In genomic region chr17:78421534-78422266, GRCh38 we compare ENCODE assay signal across 8 cellular contexts. TPM values are rescaled to one million over a fixed set of nuclear protein-coding genes. Genes with fewer than 3 reads are reported as not detected.
DNase-seq lines count a peak whose midpoint lies in the region; ATAC-seq and TF ChIP-seq lines count a peak whose summit lies in the region.

No MANE protein-coding gene starts in this region.

- peak; percentile 88 for DNase-seq in CD1c-positive myeloid dendritic cell (ENCODE audit: extremely low spot score)
- DNase-seq in HFFc6: peak; percentile 37
- DNase-seq in OCI-M1 (lab: John Stamatoyannopoulos, UW): peak; percentile 96
- DNase-seq in activated T-cell treated with anti-CD3 and anti-CD28 coated beads for 48 hours (ENCODE audit: low read depth): peak; percentile 61
- DNase-seq in esophagus muscularis mucosa (ENCODE audit: extremely low spot score): no peak
- peak; percentile 48 to 81 (median 64) for DNase-seq in naive thymus-derived CD4-positive, alpha-beta T cell

- WGBS in esophagus muscularis mucosa: 80% methylated on average over 16 of the region's 24 CpGs

- H3K27me3 Mint-ChIP-seq in HFFc6 (ENCODE audit: insufficient read depth): no peaks in the 10 kb centered on the region
- H3K27me3 Mint-ChIP-seq in naive thymus-derived CD4-positive, alpha-beta T cell: no peaks in the 10 kb centered on the region
- no peaks in the 10 kb centered on the region for H3K27me3 Mint-ChIP-seq in stimulated activated memory B cell treated with anti-CD40 and anti-IgM and Interleukin-4, amounts not matched to agents 10 μg/mL and 1 μg/mL and 100 μg/mL, for 72 hours

- H3K9me3 Mint-ChIP-seq in HFFc6: no peaks in the 10 kb centered on the region
- peaks cover 0 to 1% (median 0%) of the 10 kb centered on the region in 11 donors for H3K9me3 Mint-ChIP-seq in naive thymus-derived CD4-positive, alpha-beta T cell
- no peaks in the 10 kb centered on the region for H3K9me3 Mint-ChIP-seq in stimulated activated memory B cell treated with anti-CD40 and anti-IgM and Interleukin-4, amounts not matched to agents 10 μg/mL and 1 μg/mL and 100 μg/mL, for 72 hours

- intact Hi-C loops in esophagus muscularis mucosa (cut with DNase I): loop anchor here (1.0 to 2.0 kb wide), 2 partner anchors 60 to 131 kb away; no protein-coding TSS in a partner anchor
- intact Hi-C loops in naive thymus-derived CD4-positive, alpha-beta T cell (cut with micrococcal nuclease): loop anchor here (1.0 to 10.0 kb wide), 5 partner anchors 61 to 337 kb away; partner anchors contain the start of gene SOCS3 (in 2 of the 2)

- H3K4me1 ChIP-seq in esophagus muscularis mucosa: peaks cover 19 to 52% (median 35%) of the 10 kb centered on the region in 4 donors
- peaks cover 0 to under 1% of the 10 kb centered on the region in 2 donors for H3K4me1 ChIP-seq in naive thymus-derived CD4-positive, alpha-beta T cell (ENCODE audit: control insufficient read depth in 2 of 2, insufficient read depth in 2 of 2, low read length in 2 of 2)

- peaks cover 10 to 71% (median 62%) of the 10 kb centered on the region in 4 donors for H3K36me3 ChIP-seq in esophagus muscularis mucosa
- H3K36me3 ChIP-seq in naive thymus-derived CD4-positive, alpha-beta T cell (ENCODE audit: control insufficient read depth in 2 of 3, insufficient read depth in 3 of 3, low read length in 3 of 3): peaks cover 0 to 75% (median 4%) of the 10 kb centered on the region in 3 experiments

- H3K9me3 ChIP-seq in esophagus muscularis mucosa: no peaks in the 10 kb centered on the region
- no peaks in the 10 kb centered on the region for H3K9me3 ChIP-seq in naive thymus-derived CD4-positive, alpha-beta T cell (ENCODE audit: control insufficient read depth in 2 of 3, low read length in 3 of 3)

- TF ChIP-seq POLR2A in esophagus muscularis mucosa (IDR thresholded peaks at IDR 0.05; ENCODE audit: low read depth): no peak

- peak; percentile 94 for ATAC-seq in naive thymus-derived CD4-positive, alpha-beta T cell
- peak; percentile 83 for ATAC-seq in stimulated activated memory B cell treated with anti-CD40 and anti-IgM and Interleukin-4, amounts not matched to agents 10 μg/mL and 1 μg/mL and 100 μg/mL, for 72 hours
- ATAC-seq in GM21447 (IDR thresholded peaks at IDR 0.05; ENCODE audit: unreplicated experiment): no peak

- peaks cover 17% of the 10 kb centered on the region for H3K4me1 Mint-ChIP-seq in HFFc6 (ENCODE audit: low read depth)
- peaks cover 9 to 52% (median 22%) of the 10 kb centered on the region in 7 donors for H3K4me1 Mint-ChIP-seq in naive thymus-derived CD4-positive, alpha-beta T cell
- peaks cover 10% of the 10 kb centered on the region for H3K4me1 Mint-ChIP-seq in stimulated activated memory B cell treated with anti-CD40 and anti-IgM and Interleukin-4, amounts not matched to agents 10 μg/mL and 1 μg/mL and 100 μg/mL, for 72 hours

- CTCF ChIA-PET in naive thymus-derived CD4-positive, alpha-beta T cell (lab: Charles Lee): interaction anchor here (0.6 to 6.6 kb wide), 18 partner anchors 14 to 337 kb away, joined by 3 to 50 read pairs (median 4); partner anchors contain the start of gene PGS1

- no peak overlapping the region for H3K27ac Mint-ChIP-seq in HFFc6
- H3K27ac Mint-ChIP-seq in naive thymus-derived CD4-positive, alpha-beta T cell: peak overlapping the region in 8 of 9 donors; percentile 11 to 69 (median 49)
- no peak overlapping the region for H3K27ac Mint-ChIP-seq in stimulated activated memory B cell treated with anti-CD40 and anti-IgM and Interleukin-4, amounts not matched to agents 10 μg/mL and 1 μg/mL and 100 μg/mL, for 72 hours

- H3K27me3 ChIP-seq in esophagus muscularis mucosa: no peaks in the 10 kb centered on the region
- no peaks in the 10 kb centered on the region for H3K27me3 ChIP-seq in naive thymus-derived CD4-positive, alpha-beta T cell (ENCODE audit: control insufficient read depth in 2 of 2, insufficient read depth in 2 of 2, low read length in 2 of 2)

- TF ChIP-seq CTCF in HFFc6 (IDR thresholded peaks at IDR 0.05) (peak; percentile 98), esophagus muscularis mucosa (IDR thresholded peaks at IDR 0.05) (peak in 2 of 3 experiments; percentile 98)

- TF ChIP-seq EP300 in esophagus muscularis mucosa (IDR thresholded peaks at IDR 0.05): no peak

- H3K36me3 Mint-ChIP-seq in HFFc6 (ENCODE audit: low read depth): peaks cover 14% of the 10 kb centered on the region
- H3K36me3 Mint-ChIP-seq in naive thymus-derived CD4-positive, alpha-beta T cell: peaks cover 4 to 34% (median 12%) of the 10 kb centered on the region in 5 donors
- H3K36me3 Mint-ChIP-seq in stimulated activated memory B cell treated with anti-CD40 and anti-IgM and Interleukin-4, amounts not matched to agents 10 μg/mL and 1 μg/mL and 100 μg/mL, for 72 hours: peaks cover 46% of the 10 kb centered on the region

- H3K4me3 ChIP-seq in esophagus muscularis mucosa: no peak overlapping the region
- H3K4me3 ChIP-seq in naive thymus-derived CD4-positive, alpha-beta T cell (ENCODE audit: low read length): no peak overlapping the region

- H3K27ac ChIP-seq in esophagus muscularis mucosa (replicated peaks in 1 of 4): peak overlapping the region in 1 of 4 donors; percentile 17
- H3K27ac ChIP-seq in naive thymus-derived CD4-positive, alpha-beta T cell (ENCODE audit: low read depth, low read length): no peak overlapping the region

- POLR2A ChIA-PET in naive thymus-derived CD4-positive, alpha-beta T cell (lab: Charles Lee): interaction anchor here (0.9 to 2.2 kb wide), 7 partner anchors 43 to 170 kb away, joined by 3 to 10 read pairs (median 4); partner anchors contain the start of gene PGS1

- H3K4me3 Mint-ChIP-seq in HFFc6: no peak overlapping the region
- no peak overlapping the region for H3K4me3 Mint-ChIP-seq in naive thymus-derived CD4-positive, alpha-beta T cell
- no peak overlapping the region for H3K4me3 Mint-ChIP-seq in stimulated activated memory B cell treated with anti-CD40 and anti-IgM and Interleukin-4, amounts not matched to agents 10 μg/mL and 1 μg/mL and 100 μg/mL, for 72 hours

RNA-seq across cellular contexts. Expression of gene PGS1, which starts 43.3 kb away (rescaled TPM):
- total RNA-seq in HFFc6 (2021; fragmentation: NEBNext Ultra II Directional; extraction: Animal tissue kit (Norgen Biotek cat#: 25700)): 10 to 100 TPM; 20.2 to 26.1 (median 24.5) TPM
- 10 to 100 TPM; 30.7 to 45.9 (median 35.6) TPM for total RNA-seq in esophagus muscularis mucosa
- total RNA-seq in naive thymus-derived CD4-positive, alpha-beta T cell: 10 to 100 TPM; 66.6 to 84.3 (median 82.0) TPM
- polyA plus RNA-seq in naive thymus-derived CD4-positive, alpha-beta T cell: 10 to 100 TPM; 36.1 to 52.3 TPM

Comparison
In these comparisons a context has a peak if more than half of its experiments do, and no peak if none do; other contexts are left out.
1. H3K27ac Mint-ChIP-seq: peak in naive thymus-derived CD4-positive, alpha-beta T cell (8 of 9); none in HFFc6 (single experiment) and stimulated activated memory B cell treated with anti-CD40 and anti-IgM and Interleukin-4, amounts not matched to agents 10 μg/mL and 1 μg/mL and 100 μg/mL, for 72 hours (single experiment).